In the genomic region with DNA sequence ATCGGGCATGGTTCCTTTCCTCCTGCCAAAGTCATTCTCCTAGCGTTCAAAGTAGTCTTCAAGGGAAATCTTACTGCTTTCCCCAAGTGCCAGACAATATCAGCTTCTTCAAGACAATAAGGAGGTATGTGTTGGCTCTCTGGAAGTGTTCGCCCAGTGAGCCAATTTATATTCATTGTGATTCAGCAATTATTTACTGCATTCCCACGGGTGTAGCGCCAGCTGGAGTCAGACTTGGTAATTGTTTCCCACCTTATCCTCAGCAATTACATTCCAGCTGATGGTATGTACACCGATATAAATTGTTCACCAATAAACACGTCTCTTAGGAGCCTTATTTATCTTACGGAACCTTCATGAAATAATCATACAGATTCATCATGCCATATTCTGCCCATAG, we compare ENCODE assay signal across 1 cellular context.
TF ChIP-seq lines count a peak whose summit lies in the region.

No MANE protein-coding gene starts in this region.

TF ChIP-seq in H1, 55 proteins besides CTCF, POLR2A, EP300 and RAD21 (continued from another document):
- TF ChIP-seq ATF2 (IDR thresholded peaks at IDR 0.05; ENCODE audit: low read length) (no peak), CBX8 (IDR thresholded peaks at IDR 0.05; ENCODE audit: borderline replicate concordance, low read depth, low read length) (no peak), RBBP5 (IDR thresholded peaks at IDR 0.05; ENCODE audit: borderline replicate concordance, low read depth, low read length) (no peak)
